ENCODE assay signal across 22 cellular contexts in the genomic region with DNA sequence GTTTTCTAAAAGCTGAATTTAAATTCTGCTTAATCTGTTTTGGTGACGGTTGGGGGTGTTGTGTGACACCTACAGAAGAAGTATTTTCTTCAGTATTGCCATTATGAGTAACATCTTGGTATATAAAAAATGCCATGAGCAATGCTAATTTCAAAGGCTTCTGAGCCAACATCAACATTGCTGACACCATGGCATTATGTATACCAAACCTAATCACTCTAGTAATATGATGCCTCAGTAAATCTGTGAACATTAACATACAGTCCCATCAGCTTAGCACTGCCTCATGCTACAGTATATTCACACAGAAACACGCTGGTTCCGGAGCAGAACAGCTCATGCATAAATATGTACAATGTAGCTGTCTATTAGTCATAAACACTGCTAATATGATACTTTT.
DNase-seq lines count a peak whose midpoint lies in the region; ATAC-seq and TF ChIP-seq lines count a peak whose summit lies in the region.
"Had no signal": no experiment of that assay in that cellular context is flagged by ENCODE, and none has a peak within 500 bp of the region (broad histone marks: within the 10 kb centered on the region; RNA-seq: fewer than 3 reads in every experiment).

No MANE protein-coding gene starts in this region.

- POLR2A ChIA-PET in HEK293 (lab: Yijun Ruan, JAX), result no interaction called here

- no peaks in the 10 kb centered on the region for H3K36me3 ChIP-seq in HEK293 (ENCODE audit: control insufficient read depth in 2 of 2, insufficient read depth in 1 of 2, low read length in 2 of 2)
- H3K36me3 ChIP-seq in adipocyte (ENCODE audit: control insufficient read depth, insufficient read depth, low read length, severe bottlenecking), result no peaks in the 10 kb centered on the region
- H3K36me3 ChIP-seq: adrenal gland, BE2C, WERI-Rb-1 had no signal

- H3K4me1 ChIP-seq in HEK293 (ENCODE audit: control insufficient read depth, insufficient read depth, low read length) (peaks cover 6% of the 10 kb centered on the region; the same call in 1 of the 2 replicates), adipocyte (ENCODE audit: control insufficient read depth, insufficient read depth, low read length) (no peaks in the 10 kb centered on the region)
- H3K4me1 ChIP-seq: adrenal gland, parathyroid adenoma had no signal

- H3K4me3 ChIP-seq in HEK293 (ENCODE audit: low read depth, low read length) (no peak overlapping the region), adipocyte (ENCODE audit: low read length) (no peak overlapping the region)
- H3K4me3 ChIP-seq: adrenal gland, lung had no signal

- H3K27ac ChIP-seq in HEK293 (ENCODE audit: extremely low read depth, low read depth, low read length), result no peak overlapping the region
- H3K27ac ChIP-seq: adrenal gland, parathyroid adenoma, WERI-Rb-1 had no signal

- DNase-seq in NCI-H1436 treated with DMSO at 0.1 percent for 48 hours (lab: John Stamatoyannopoulos, UW) (peak; percentile 63), adipocyte (ENCODE audit: low read depth) (peak; percentile 25), left kidney (ENCODE audit: low read depth, low spot score) (peak; percentile 28), NCI-H187 treated with DMSO at 0.1 percent for 48 hours (lab: John Stamatoyannopoulos, UW) (no peak)
- no peak for DNase-seq in stimulated activated naive CD4-positive, alpha-beta T cell (lab: John Stamatoyannopoulos, UW)
- DNase-seq: adrenal gland; BE2C; effector memory CD8-positive, alpha-beta T cell; naive B cell; NCI-H226; RPMI8226; T-cell; trophoblast cell; WERI-Rb-1 had no signal

- no peaks in the 10 kb centered on the region for H3K27me3 ChIP-seq in adipocyte (replicated peaks; ENCODE audit: control insufficient read depth, insufficient read depth, low read length)
- H3K27me3 ChIP-seq: adrenal gland, BE2C had no signal

- TF ChIP-seq CTCF in HEK293 (tag by site-specific recombination; IDR thresholded peaks at IDR 0.05), result no peak

- ATAC-seq in GM18868 (IDR thresholded peaks at IDR 0.05; ENCODE audit: unreplicated experiment) (no peak), HG02884 (IDR thresholded peaks at IDR 0.05; ENCODE audit: unreplicated experiment) (no peak)
- ATAC-seq: activated T-helper 17 cell treated with anti-CD3 and anti-CD28 coated beads, Interleukin-2, amount 50 U/mL, for 72 hours; effector memory CD8-positive, alpha-beta T cell; HepG2; stimulated activated memory B cell treated with anti-CD40 and anti-IgM and Interleukin-4, amounts not matched to agents 10 μg/mL and 1 μg/mL and 100 μg/mL, for 72 hours; T-cell had no signal

- no peak overlapping the region for H3K9ac ChIP-seq in adipocyte (ENCODE audit: low read length)
- H3K9ac ChIP-seq: parathyroid adenoma had no signal

- CTCF ChIA-PET in HEK293 (lab: Yijun Ruan, JAX), result no interaction called here

- H3K9me3 ChIP-seq in HEK293 (ENCODE audit: control insufficient read depth, insufficient read depth, low read depth, low read length), result no peaks in the 10 kb centered on the region
- peaks cover 2% of the 10 kb centered on the region for H3K9me3 ChIP-seq in adipocyte (ENCODE audit: control insufficient read depth, low read length)
- H3K9me3 ChIP-seq: adrenal gland, BE2C had no signal

TF ChIP-seq in HEK293, 187 proteins besides CTCF, POLR2A, EP300 and RAD21 (continues in another document):
- TF ChIP-seq SP7 (tag by site-specific recombination; IDR thresholded peaks at IDR 0.05) (0 out of 2 replicates have a peak, but pooled peaks have one; percentile 31), GFI1B (tag by site-specific recombination; IDR thresholded peaks at IDR 0.05) (no peak), OSR2 (tag by site-specific recombination; IDR thresholded peaks at IDR 0.05) (peak; percentile 8; the same call in 1 of the 2 replicates), ZEB2 (tag by site-specific recombination; IDR thresholded peaks at IDR 0.05) (peak; percentile 62; the same call in 1 of the 2 replicates), ZNF629 (tag by site-specific recombination; IDR thresholded peaks at IDR 0.05) (peak; percentile 51)
- TF ChIP-seq, protein P1, sequence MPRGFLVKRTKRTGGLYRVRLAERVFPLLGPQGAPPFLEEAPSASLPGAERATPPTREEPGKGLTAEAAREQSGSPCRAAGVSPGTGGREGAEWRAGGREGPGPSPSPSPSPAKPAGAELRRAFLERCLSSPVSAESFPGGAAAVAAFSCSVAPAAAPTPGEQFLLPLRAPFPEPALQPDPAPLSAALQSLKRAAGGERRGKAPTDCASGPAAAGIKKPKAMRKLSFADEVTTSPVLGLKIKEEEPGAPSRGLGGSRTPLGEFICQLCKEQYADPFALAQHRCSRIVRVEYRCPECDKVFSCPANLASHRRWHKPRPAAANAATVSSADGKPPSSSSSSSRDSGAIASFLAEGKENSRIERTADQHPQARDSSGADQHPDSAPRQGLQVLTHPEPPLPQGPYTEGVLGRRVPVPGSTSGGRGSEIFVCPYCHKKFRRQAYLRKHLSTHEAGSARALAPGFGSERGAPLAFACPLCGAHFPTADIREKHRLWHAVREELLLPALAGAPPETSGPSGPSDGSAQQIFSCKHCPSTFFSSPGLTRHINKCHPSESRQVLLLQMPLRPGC (tag by site-specific recombination; IDR thresholded peaks at IDR 0.05), result 0 out of 2 replicates have a peak, but pooled peaks have one; percentile 61
- TF ChIP-seq, protein P2, sequence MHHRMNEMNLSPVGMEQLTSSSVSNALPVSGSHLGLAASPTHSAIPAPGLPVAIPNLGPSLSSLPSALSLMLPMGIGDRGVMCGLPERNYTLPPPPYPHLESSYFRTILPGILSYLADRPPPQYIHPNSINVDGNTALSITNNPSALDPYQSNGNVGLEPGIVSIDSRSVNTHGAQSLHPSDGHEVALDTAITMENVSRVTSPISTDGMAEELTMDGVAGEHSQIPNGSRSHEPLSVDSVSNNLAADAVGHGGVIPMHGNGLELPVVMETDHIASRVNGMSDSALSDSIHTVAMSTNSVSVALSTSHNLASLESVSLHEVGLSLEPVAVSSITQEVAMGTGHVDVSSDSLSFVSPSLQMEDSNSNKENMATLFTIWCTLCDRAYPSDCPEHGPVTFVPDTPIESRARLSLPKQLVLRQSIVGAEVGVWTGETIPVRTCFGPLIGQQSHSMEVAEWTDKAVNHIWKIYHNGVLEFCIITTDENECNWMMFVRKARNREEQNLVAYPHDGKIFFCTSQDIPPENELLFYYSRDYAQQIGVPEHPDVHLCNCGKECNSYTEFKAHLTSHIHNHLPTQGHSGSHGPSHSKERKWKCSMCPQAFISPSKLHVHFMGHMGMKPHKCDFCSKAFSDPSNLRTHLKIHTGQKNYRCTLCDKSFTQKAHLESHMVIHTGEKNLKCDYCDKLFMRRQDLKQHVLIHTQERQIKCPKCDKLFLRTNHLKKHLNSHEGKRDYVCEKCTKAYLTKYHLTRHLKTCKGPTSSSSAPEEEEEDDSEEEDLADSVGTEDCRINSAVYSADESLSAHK (tag by site-specific recombination; IDR thresholded peaks at IDR 0.05), result no peak
- TF ChIP-seq, protein P3, sequence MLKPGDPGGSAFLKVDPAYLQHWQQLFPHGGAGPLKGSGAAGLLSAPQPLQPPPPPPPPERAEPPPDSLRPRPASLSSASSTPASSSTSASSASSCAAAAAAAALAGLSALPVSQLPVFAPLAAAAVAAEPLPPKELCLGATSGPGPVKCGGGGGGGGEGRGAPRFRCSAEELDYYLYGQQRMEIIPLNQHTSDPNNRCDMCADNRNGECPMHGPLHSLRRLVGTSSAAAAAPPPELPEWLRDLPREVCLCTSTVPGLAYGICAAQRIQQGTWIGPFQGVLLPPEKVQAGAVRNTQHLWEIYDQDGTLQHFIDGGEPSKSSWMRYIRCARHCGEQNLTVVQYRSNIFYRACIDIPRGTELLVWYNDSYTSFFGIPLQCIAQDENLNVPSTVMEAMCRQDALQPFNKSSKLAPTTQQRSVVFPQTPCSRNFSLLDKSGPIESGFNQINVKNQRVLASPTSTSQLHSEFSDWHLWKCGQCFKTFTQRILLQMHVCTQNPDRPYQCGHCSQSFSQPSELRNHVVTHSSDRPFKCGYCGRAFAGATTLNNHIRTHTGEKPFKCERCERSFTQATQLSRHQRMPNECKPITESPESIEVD (tag by site-specific recombination; IDR thresholded peaks at IDR 0.05), result peak; percentile 65
- TF ChIP-seq, protein P4, sequence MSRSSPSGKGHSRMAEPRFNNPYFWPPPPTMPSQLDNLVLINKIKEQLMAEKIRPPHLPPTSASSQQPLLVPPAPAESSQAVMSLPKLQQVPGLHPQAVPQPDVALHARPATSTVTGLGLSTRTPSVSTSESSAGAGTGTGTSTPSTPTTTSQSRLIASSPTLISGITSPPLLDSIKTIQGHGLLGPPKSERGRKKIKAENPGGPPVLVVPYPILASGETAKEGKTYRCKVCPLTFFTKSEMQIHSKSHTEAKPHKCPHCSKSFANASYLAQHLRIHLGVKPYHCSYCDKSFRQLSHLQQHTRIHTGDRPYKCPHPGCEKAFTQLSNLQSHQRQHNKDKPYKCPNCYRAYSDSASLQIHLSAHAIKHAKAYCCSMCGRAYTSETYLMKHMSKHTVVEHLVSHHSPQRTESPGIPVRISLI (tag by site-specific recombination; IDR thresholded peaks at IDR 0.05), result peak; percentile 75; the same call in 1 of the 2 replicates
- TF ChIP-seq, protein P5, sequence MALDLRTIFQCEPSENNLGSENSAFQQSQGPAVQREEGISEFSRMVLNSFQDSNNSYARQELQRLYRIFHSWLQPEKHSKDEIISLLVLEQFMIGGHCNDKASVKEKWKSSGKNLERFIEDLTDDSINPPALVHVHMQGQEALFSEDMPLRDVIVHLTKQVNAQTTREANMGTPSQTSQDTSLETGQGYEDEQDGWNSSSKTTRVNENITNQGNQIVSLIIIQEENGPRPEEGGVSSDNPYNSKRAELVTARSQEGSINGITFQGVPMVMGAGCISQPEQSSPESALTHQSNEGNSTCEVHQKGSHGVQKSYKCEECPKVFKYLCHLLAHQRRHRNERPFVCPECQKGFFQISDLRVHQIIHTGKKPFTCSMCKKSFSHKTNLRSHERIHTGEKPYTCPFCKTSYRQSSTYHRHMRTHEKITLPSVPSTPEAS (tag by site-specific recombination; IDR thresholded peaks at IDR 0.05), result no peak
- TF ChIP-seq, protein P6, sequence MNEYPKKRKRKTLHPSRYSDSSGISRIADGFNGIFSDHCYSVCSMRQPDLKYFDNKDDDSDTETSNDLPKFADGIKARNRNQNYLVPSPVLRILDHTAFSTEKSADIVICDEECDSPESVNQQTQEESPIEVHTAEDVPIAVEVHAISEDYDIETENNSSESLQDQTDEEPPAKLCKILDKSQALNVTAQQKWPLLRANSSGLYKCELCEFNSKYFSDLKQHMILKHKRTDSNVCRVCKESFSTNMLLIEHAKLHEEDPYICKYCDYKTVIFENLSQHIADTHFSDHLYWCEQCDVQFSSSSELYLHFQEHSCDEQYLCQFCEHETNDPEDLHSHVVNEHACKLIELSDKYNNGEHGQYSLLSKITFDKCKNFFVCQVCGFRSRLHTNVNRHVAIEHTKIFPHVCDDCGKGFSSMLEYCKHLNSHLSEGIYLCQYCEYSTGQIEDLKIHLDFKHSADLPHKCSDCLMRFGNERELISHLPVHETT (tag by site-specific recombination; IDR thresholded peaks at IDR 0.05), result peak; percentile 44; the same call in 1 of the 2 replicates

Comparison
In these comparisons a context has a peak if more than half of its experiments do, and no peak if none do; other contexts are left out.
1. DNase-seq: peak in NCI-H1436 treated with DMSO at 0.1 percent for 48 hours (single experiment), adipocyte (single experiment) and left kidney (single experiment); none in stimulated activated naive CD4-positive, alpha-beta T cell (0 of 6) and NCI-H187 treated with DMSO at 0.1 percent for 48 hours (single experiment).